Comparison of ENCODE assay signal across 8 cellular contexts in genomic region chr7:2353113-2353512, GRCh38. TPM values are rescaled to one million over a fixed set of nuclear protein-coding genes. Genes with fewer than 3 reads are reported as not detected.
DNase-seq lines count a peak whose midpoint lies in the region; ATAC-seq, FAIRE-seq and TF ChIP-seq lines count a peak whose summit lies in the region.

No MANE protein-coding gene starts in this region.

- H3K9me3 ChIP-seq in K562 (replicated peaks; ENCODE audit: control insufficient read depth, insufficient read depth, low read depth, low read length), result no peaks in the 10 kb centered on the region

- no peak overlapping the region for H2BK15ac ChIP-seq in mesendoderm (replicated peaks; ENCODE audit: low read depth)

- H3K27me3 ChIP-seq in K562 (ENCODE audit: control insufficient read depth in 2 of 2, insufficient read depth in 2 of 2, low read length in 2 of 2) (no peaks in the 10 kb centered on the region), mesendoderm (ENCODE audit: insufficient read depth, low read length, poor library complexity) (no peaks in the 10 kb centered on the region)

- H3K4ac ChIP-seq in mesendoderm (ENCODE audit: low read depth, low read length), result no peak overlapping the region

- H4K5ac ChIP-seq in mesendoderm (ENCODE audit: low read length), result no peak overlapping the region

- TF ChIP-seq CTCF in 22Rv1 (IDR thresholded peaks at IDR 0.05) (no peak), HFF-Myc (IDR thresholded peaks at IDR 0.05; ENCODE audit: low read depth, low read length, missing control alignments) (no peak), K562 (IDR thresholded peaks at IDR 0.05 in 2 of 3, conservative IDR thresholded peaks at IDR 0.05 in 1 of 3; ENCODE audit: insufficient read depth in 2 of 3, low read depth in 1 of 3, low read length in 3 of 3) (no peak)

- H3K79me2 ChIP-seq in K562 (ENCODE audit: control insufficient read depth, insufficient read depth, low read length) (peaks cover 48% of the 10 kb centered on the region), mesendoderm (ENCODE audit: control insufficient read depth, insufficient read depth, low read length) (peaks cover 42% of the 10 kb centered on the region)

- no peak overlapping the region for H2AK5ac ChIP-seq in mesendoderm (ENCODE audit: low read length)

- H2BK5ac ChIP-seq in mesendoderm (ENCODE audit: low read length), result no peak overlapping the region

- H3K27ac ChIP-seq in 22Rv1, result peak overlapping the region; percentile 98
- H3K27ac ChIP-seq in K562 (ENCODE audit: extremely low read depth, low read depth, low read length), result peak overlapping the region; percentile 100
- H3K27ac ChIP-seq in mesendoderm (ENCODE audit: low read depth, low read length), result no peak overlapping the region

- H3K4me1 ChIP-seq in K562 (replicated peaks in 1 of 2; ENCODE audit: control insufficient read depth in 2 of 2, insufficient read depth in 2 of 2, low read length in 2 of 2), result peaks cover 24 to 44% of the 10 kb centered on the region in 2 experiments; a peak in 4 of 5 replicates
- no peaks in the 10 kb centered on the region for H3K4me1 ChIP-seq in mesendoderm (ENCODE audit: control insufficient read depth, low read depth, low read length)

- peak overlapping the region; percentile 100; the same call in 1 of the 2 replicates for H2AFZ ChIP-seq in K562 (ENCODE audit: low read depth, low read length)

- H2BK120ac ChIP-seq in mesendoderm (ENCODE audit: low read depth, low read length), result no peak overlapping the region

- no peak overlapping the region for H3K23ac ChIP-seq in mesendoderm (ENCODE audit: low read length)

- no peak for DNase-seq in HFF-Myc (ENCODE audit: extremely low read depth, low read depth)
- no peak for DNase-seq in K562 (ENCODE audit: extremely low read depth in 1 of 4, low spot score in 3 of 4)
- no peak for DNase-seq in mesendoderm
- DNase-seq in hypothalamus (lab: John Stamatoyannopoulos, UW), result no peak
- no peak for DNase-seq in NCI-H446 treated with DMSO at 0.1 percent for 48 hours (lab: John Stamatoyannopoulos, UW)

- peak overlapping the region; percentile 97 for H3K56ac ChIP-seq in mesendoderm (ENCODE audit: low read length)

- no peak for FAIRE-seq in K562 (lab: Jason Lieb, UNC)

- POLR2A ChIA-PET in K562 (lab: Yijun Ruan, JAX), result interaction anchor here (1.1 to 1.6 kb wide), 3 partner anchors 9 to 100 kb away, joined by 3 to 4 read pairs (median 3); partner anchors contain the start of gene SNX8

- peak overlapping the region; percentile 92 for H3K4me2 ChIP-seq in K562 (ENCODE audit: insufficient read depth, low read length)
- H3K4me2 ChIP-seq in mesendoderm (ENCODE audit: low read length), result peak overlapping the region; percentile 66

- intact Hi-C loops in K562 (cut with micrococcal nuclease), result loop anchor here (5.0 kb wide), 1 partner anchor 251 kb away; no protein-coding TSS in a partner anchor

- H3K36me3 ChIP-seq in K562 (ENCODE audit: control insufficient read depth, insufficient read depth, low read length) (peaks cover 25% of the 10 kb centered on the region), mesendoderm (ENCODE audit: control insufficient read depth, insufficient read depth, low read length) (peaks cover 3% of the 10 kb centered on the region)

- CTCF ChIA-PET in K562 (lab: Yijun Ruan, JAX; ENCODE audit: low intra/inter-chr PET ratio), result no interaction called here

- no peak for TF ChIP-seq POLR2A in K562 (conservative IDR thresholded peaks at IDR 0.05)

- H3K79me1 ChIP-seq in mesendoderm (ENCODE audit: low read length), result peaks cover 4% of the 10 kb centered on the region

- TF ChIP-seq EP300 in K562 (IDR thresholded peaks at IDR 0.05; ENCODE audit: low read length), result no peak

- no peak for TF ChIP-seq RAD21 in K562 (CRISPR knock-in tag; conservative IDR thresholded peaks at IDR 0.05 in 1 of 2, IDR thresholded peaks at IDR 0.05 in 1 of 2)

- in situ Hi-C loops in K562 (cut with MboI), result no loop called here

- H3K9ac ChIP-seq in K562 (ENCODE audit: insufficient read depth in 1 of 2, low read depth in 2 of 2, low read length in 2 of 2) (peak overlapping the region; percentile 94 to 100; a peak in 3 of 4 replicates), mesendoderm (ENCODE audit: low read length) (peak overlapping the region; percentile 91)

- no peak for ATAC-seq in K562
- ATAC-seq in GM21381 (IDR thresholded peaks at IDR 0.05; ENCODE audit: unreplicated experiment), result no peak
- ATAC-seq in GM18519 (IDR thresholded peaks at IDR 0.05; ENCODE audit: low FRiP score, unreplicated experiment), result no peak

- 91% methylated on average over 11 of the region's 11 CpGs for WGBS in K562 (ENCODE audit: insufficient coverage, low coverage, missing lambda C conversion rate)
- WGBS in mesendoderm (ENCODE audit: extremely low coverage, insufficient coverage, low lambda C conversion rate), result no CpG with 5 or more reads among the region's 11 CpGs

- H3K18ac ChIP-seq in mesendoderm (ENCODE audit: low read length), result peak overlapping the region; percentile 61

- no peaks in the 10 kb centered on the region for H3K9me1 ChIP-seq in K562 (ENCODE audit: control insufficient read depth, insufficient read depth, low read length)

- H4K20me1 ChIP-seq in K562 (replicated peaks; ENCODE audit: control insufficient read depth, insufficient read depth, low read length), result peaks cover 26% of the 10 kb centered on the region

- H3K4me3 ChIP-seq in HFF-Myc (replicated peaks; ENCODE audit: low read depth, low read length) (peak overlapping the region; percentile 98), K562 (peak overlapping the region; percentile 93; the same call in 1 of the 2 replicates), mesendoderm (ENCODE audit: low read length) (peak overlapping the region; percentile 85)

- BruUV-seq in K562 (replicated peaks; lab: Mats Ljungman, UMichigan), result no TSS peak

- no peak overlapping the region for H4K8ac ChIP-seq in mesendoderm (ENCODE audit: low read depth, low read length)

RNA-seq across cellular contexts. Expression of gene EIF3B, which starts 1.5 kb away (rescaled TPM):
- 583 and 880 TPM in 2 replicates for total RNA-seq in K562 (2011; cell fraction: chromatin; rRNA removed; ENCODE audit: low replicate concordance)
- total RNA-seq in K562 (2011; cell fraction: nucleolus; rRNA removed), result 353 and 358 TPM in 2 replicates
- total RNA-seq in K562 (2011; cell fraction: nucleoplasm; rRNA removed), result 465 and 579 TPM in 2 replicates
- 334 and 358 TPM in 2 replicates for total RNA-seq in K562 (2014; rRNA removed)
- total RNA-seq in K562 (2014; rRNA removed; fragmentation: Illumina TruSeq; extraction: Trizol), result 357 and 410 TPM in 2 replicates
- 407 and 420 TPM in 2 replicates for total RNA-seq in K562 (2015; rRNA removed; fragmentation: Illumina TruSeq; extraction: Trizol)
- total RNA-seq in K562 (2021), result 387 and 416 TPM in 2 replicates
- polyA plus RNA-seq in K562 (2011; rRNA removed), result 216 and 279 TPM in 2 replicates
- polyA plus RNA-seq in K562 (2011; cell fraction: cytosol; rRNA removed), result 139 and 199 TPM in 2 replicates
- polyA plus RNA-seq in K562 (2011; cell fraction: nucleus; rRNA removed), result 409 and 424 TPM in 2 replicates
- polyA plus RNA-seq in K562 (2012), result 202 and 329 TPM in 2 replicates
- polyA plus RNA-seq in K562 (2014; fragmentation: Illumina TruSeq; extraction: Trizol), result 494 and 496 TPM in 2 replicates
- polyA plus RNA-seq in K562 (2014; fragmentation: Nextera tagmentation; extraction: Ambion mirVana), result 10 to 100 TPM; 25.9 to 57.6 TPM
- polyA plus RNA-seq in K562 (2014; rRNA removed), result 263 and 278 TPM in 2 replicates
- 295 and 299 TPM in 2 replicates for polyA minus RNA-seq in K562 (2011; rRNA and poly(A)+ RNA removed)
- polyA minus RNA-seq in K562 (2011; cell fraction: cytosol; rRNA and poly(A)+ RNA removed), result 126 and 190 TPM in 2 replicates
- polyA minus RNA-seq in K562 (2011; cell fraction: nucleus; rRNA and poly(A)+ RNA removed), result 97.9 and 165 TPM in 2 replicates
- polyA plus RNA-seq in mesendoderm (2013, experiment 1 of 2), result 199 TPM
- 193 TPM for polyA plus RNA-seq in mesendoderm (2013, experiment 2 of 2)

RNA-seq across cellular contexts. Expression of gene SNX8, which starts 38.9 kb away (rescaled TPM):
- 26.7 and 72.5 TPM in 2 replicates for total RNA-seq in K562 (2011; cell fraction: chromatin; rRNA removed; ENCODE audit: low replicate concordance)
- 24.0 and 30.0 TPM in 2 replicates for total RNA-seq in K562 (2011; cell fraction: nucleolus; rRNA removed)
- 21.8 and 23.5 TPM in 2 replicates for total RNA-seq in K562 (2011; cell fraction: nucleoplasm; rRNA removed)
- total RNA-seq in K562 (2014; rRNA removed) (5.5 and 9.1 TPM in 2 replicates), K562 (2014; rRNA removed; fragmentation: Illumina TruSeq; extraction: Trizol) (8.7 and 12.5 TPM in 2 replicates), K562 (2015; rRNA removed; fragmentation: Illumina TruSeq; extraction: Trizol) (15.9 and 16.9 TPM in 2 replicates), K562 (2021) (50.4 and 51.6 TPM in 2 replicates)
- polyA plus RNA-seq in K562 (2011; rRNA removed) (45.7 and 47.0 TPM in 2 replicates), K562 (2014; fragmentation: Illumina TruSeq; extraction: Trizol) (33.3 and 35.4 TPM in 2 replicates), K562 (2014; fragmentation: Nextera tagmentation; extraction: Ambion mirVana) (1 to 10 TPM; 2.7 to 7.7 TPM), K562 (2014; rRNA removed) (17.2 and 32.5 TPM in 2 replicates)
- polyA plus RNA-seq in K562 (2011; cell fraction: cytosol; rRNA removed), result 23.9 and 55.1 TPM in 2 replicates
- polyA plus RNA-seq in K562 (2011; cell fraction: nucleus; rRNA removed), result 30.5 and 42.3 TPM in 2 replicates
- polyA plus RNA-seq in K562 (2012), result 35.9 and 57.5 TPM in 2 replicates
- polyA minus RNA-seq in K562 (2011; rRNA and poly(A)+ RNA removed), result 25.4 and 40.0 TPM in 2 replicates
- 16.8 and 32.4 TPM in 2 replicates for polyA minus RNA-seq in K562 (2011; cell fraction: cytosol; rRNA and poly(A)+ RNA removed)
- polyA minus RNA-seq in K562 (2011; cell fraction: nucleus; rRNA and poly(A)+ RNA removed), result 11.8 and 17.4 TPM in 2 replicates
- polyA plus RNA-seq in mesendoderm (2013, experiment 1 of 2), result 12.2 TPM
- 12.5 TPM for polyA plus RNA-seq in mesendoderm (2013, experiment 2 of 2)

RNA-seq across cellular contexts. Expression of gene CHST12, which starts 50.3 kb away (rescaled TPM):
- total RNA-seq in K562 (2011; cell fraction: chromatin; rRNA removed; ENCODE audit: low replicate concordance), result 5.2 and 11.8 TPM in 2 replicates
- 6.2 and 7.2 TPM in 2 replicates for total RNA-seq in K562 (2011; cell fraction: nucleolus; rRNA removed)
- total RNA-seq in K562 (2011; cell fraction: nucleoplasm; rRNA removed), result 5.4 and 5.7 TPM in 2 replicates
- total RNA-seq in K562 (2014; rRNA removed) (8.2 and 8.9 TPM in 2 replicates), K562 (2014; rRNA removed; fragmentation: Illumina TruSeq; extraction: Trizol) (0.84 and 1.1 TPM in 2 replicates), K562 (2015; rRNA removed; fragmentation: Illumina TruSeq; extraction: Trizol) (4.0 and 4.2 TPM in 2 replicates), K562 (2021) (17.3 and 19.8 TPM in 2 replicates)
- polyA plus RNA-seq in K562 (2011; rRNA removed) (3.6 and 6.8 TPM in 2 replicates), K562 (2014; fragmentation: Illumina TruSeq; extraction: Trizol) (2.1 and 5.7 TPM in 2 replicates), K562 (2014; fragmentation: Nextera tagmentation; extraction: Ambion mirVana) (under 1 TPM; 0.18 to 0.24 TPM), K562 (2014; rRNA removed) (10.3 and 10.6 TPM in 2 replicates)
- 10.4 and 21.4 TPM in 2 replicates for polyA plus RNA-seq in K562 (2011; cell fraction: cytosol; rRNA removed)
- 5.1 and 6.2 TPM in 2 replicates for polyA plus RNA-seq in K562 (2011; cell fraction: nucleus; rRNA removed)
- polyA plus RNA-seq in K562 (2012), result 10.2 and 24.4 TPM in 2 replicates
- polyA minus RNA-seq in K562 (2011; rRNA and poly(A)+ RNA removed), result 1.3 and 1.8 TPM in 2 replicates
- 6.8 and 9.4 TPM in 2 replicates for polyA minus RNA-seq in K562 (2011; cell fraction: cytosol; rRNA and poly(A)+ RNA removed)
- 1.6 and 2.2 TPM in 2 replicates for polyA minus RNA-seq in K562 (2011; cell fraction: nucleus; rRNA and poly(A)+ RNA removed)
- 8.7 TPM for polyA plus RNA-seq in mesendoderm (2013, experiment 1 of 2)
- polyA plus RNA-seq in mesendoderm (2013, experiment 2 of 2), result 8.9 TPM
